In the genomic region with DNA sequence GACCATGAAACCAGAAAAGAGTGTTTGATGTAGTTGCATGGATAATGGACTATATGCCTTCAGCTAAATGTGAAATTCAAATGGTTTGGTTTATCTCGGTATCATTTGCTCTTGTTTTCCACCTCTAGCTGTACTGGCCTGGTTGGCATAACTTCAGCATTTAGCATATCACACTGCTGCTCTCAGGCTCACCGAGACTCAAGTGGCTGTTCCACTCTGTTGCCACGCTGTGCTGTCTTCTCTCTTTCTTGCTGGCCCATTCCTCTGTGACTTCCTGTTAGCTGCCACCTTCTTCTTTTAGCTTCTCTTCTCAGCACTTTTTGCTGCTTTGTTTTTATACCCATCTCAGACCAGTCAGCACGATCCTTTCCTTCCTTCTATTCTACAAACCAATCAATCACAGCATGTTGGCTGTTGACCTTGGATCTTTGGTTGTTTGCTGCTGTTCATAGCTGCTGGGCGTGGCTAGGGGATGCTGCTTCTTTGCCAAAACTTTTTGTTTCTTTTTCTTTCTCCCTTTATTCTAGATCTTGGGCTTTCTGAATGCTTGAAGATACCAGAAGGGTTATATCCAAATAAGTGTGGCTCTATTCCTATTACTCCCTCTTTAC, we compare ENCODE assay signal across 9 cellular contexts. TPM values are rescaled to one million over a fixed set of nuclear protein-coding genes. Genes with fewer than 3 reads are reported as not detected.
DNase-seq lines count a peak whose midpoint lies in the region; ATAC-seq and TF ChIP-seq lines count a peak whose summit lies in the region.
"Had no signal": no experiment of that assay in that cellular context is flagged by ENCODE, and none has a peak within 500 bp of the region (broad histone marks: within the 10 kb centered on the region; RNA-seq: fewer than 3 reads in every experiment).

No MANE protein-coding gene starts in this region.

- DNase-seq in NCI-H69 (lab: John Stamatoyannopoulos, UW) (peak; percentile 7), immature natural killer cell (no peak)
- DNase-seq in stimulated activated CD4-positive, alpha-beta T cell treated with anti-CD3 and anti-CD28 coated beads, Interleukin-1b, Interleukin-23, amount 100 ng/mL, for 48 hours = no peak
- DNase-seq: foreskin fibroblast, NCI-H187 treated with DMSO at 0.1 percent for 48 hours had no signal

- ATAC-seq in GM18505 (IDR thresholded peaks at IDR 0.05; ENCODE audit: unreplicated experiment) (peak; percentile 58), GM19463 (IDR thresholded peaks at IDR 0.05; ENCODE audit: unreplicated experiment) (peak; percentile 72), HG03025 (IDR thresholded peaks at IDR 0.05; ENCODE audit: low FRiP score, unreplicated experiment) (no peak), HG02763 (IDR thresholded peaks at IDR 0.05; ENCODE audit: unreplicated experiment) (no peak)

- H3K4me1 Mint-ChIP-seq in immature natural killer cell = peaks cover 15 to 17% of the 10 kb centered on the region in 2 donors

- H3K9me3 Mint-ChIP-seq in immature natural killer cell = no peaks in the 10 kb centered on the region

- H3K27me3 Mint-ChIP-seq in immature natural killer cell (ENCODE audit: low read depth in 3 of 3) = peaks cover 0 to 5% (median 2%) of the 10 kb centered on the region in 3 donors

- peaks cover 0 to 7% (median 0%) of the 10 kb centered on the region in 3 donors for H3K36me3 Mint-ChIP-seq in immature natural killer cell

- H3K27ac Mint-ChIP-seq in immature natural killer cell = peak overlapping the region; percentile 12 to 66 (median 52)

- no peak for TF ChIP-seq POLR2A in GM18505 (IDR thresholded peaks at IDR 0.05; ENCODE audit: borderline replicate concordance, extremely low read depth, insufficient read depth, insufficient read length)

- no peak overlapping the region for H3K4me3 Mint-ChIP-seq in immature natural killer cell

RNA-seq across cellular contexts. Expression of gene INTS6L, which starts 24.0 kb away (rescaled TPM):
- polyA plus RNA-seq in immature natural killer cell = 1 to 10 TPM; 3.2 to 5.7 (median 3.8) TPM

Comparison
In these comparisons a context has a peak if more than half of its experiments do, and no peak if none do; other contexts are left out.
1. ATAC-seq: peak in GM18505 (single experiment) and GM19463 (single experiment); none in HG03025 (single experiment) and HG02763 (single experiment).